In the genomic region with DNA sequence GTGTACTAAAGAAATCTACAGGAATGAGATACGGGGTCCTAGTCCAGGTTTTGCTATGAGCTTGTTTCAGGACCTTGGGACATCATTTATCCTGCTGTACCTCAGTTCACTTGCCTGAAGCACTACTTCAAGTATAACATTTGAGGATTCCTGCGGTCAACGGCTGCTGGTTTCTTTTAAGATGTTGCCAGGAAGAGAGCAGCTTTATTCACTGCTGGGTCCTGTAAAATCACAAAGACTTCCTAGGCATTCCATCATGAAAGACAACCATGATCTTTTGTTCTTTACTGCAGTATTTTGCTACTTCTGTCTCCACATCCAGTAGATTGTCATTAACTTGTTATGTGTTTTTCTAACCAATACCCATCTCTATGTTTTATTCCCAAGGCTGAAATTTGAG, we compare ENCODE assay signal across 1 cellular context.
TF ChIP-seq lines count a peak whose summit lies in the region.

No MANE protein-coding gene starts in this region.

TF ChIP-seq in GM23338, 12 proteins besides CTCF, POLR2A, EP300 and RAD21 (continued from another document):
- TF ChIP-seq ZNF114 (CRISPR knock-in tag; IDR thresholded peaks at IDR 0.05) (no peak), EZH2phosphoT487 (IDR thresholded peaks at IDR 0.05; ENCODE audit: unreplicated experiment) (no peak), ZNF331 (CRISPR knock-in tag; IDR thresholded peaks at IDR 0.05; ENCODE audit: low read depth) (no peak), EZH2 (IDR thresholded peaks at IDR 0.05; ENCODE audit: low read depth, unreplicated experiment) (no peak), JUNB (IDR thresholded peaks at IDR 0.05; ENCODE audit: unreplicated experiment) (no peak), POLR2AphosphoS5 (IDR thresholded peaks at IDR 0.05; ENCODE audit: low read depth) (no peak), STAT1 (IDR thresholded peaks at IDR 0.05; ENCODE audit: unreplicated experiment) (no peak), ZNF462 (CRISPR knock-in tag; IDR thresholded peaks at IDR 0.05) (no peak)
- TF ChIP-seq, protein P1, sequence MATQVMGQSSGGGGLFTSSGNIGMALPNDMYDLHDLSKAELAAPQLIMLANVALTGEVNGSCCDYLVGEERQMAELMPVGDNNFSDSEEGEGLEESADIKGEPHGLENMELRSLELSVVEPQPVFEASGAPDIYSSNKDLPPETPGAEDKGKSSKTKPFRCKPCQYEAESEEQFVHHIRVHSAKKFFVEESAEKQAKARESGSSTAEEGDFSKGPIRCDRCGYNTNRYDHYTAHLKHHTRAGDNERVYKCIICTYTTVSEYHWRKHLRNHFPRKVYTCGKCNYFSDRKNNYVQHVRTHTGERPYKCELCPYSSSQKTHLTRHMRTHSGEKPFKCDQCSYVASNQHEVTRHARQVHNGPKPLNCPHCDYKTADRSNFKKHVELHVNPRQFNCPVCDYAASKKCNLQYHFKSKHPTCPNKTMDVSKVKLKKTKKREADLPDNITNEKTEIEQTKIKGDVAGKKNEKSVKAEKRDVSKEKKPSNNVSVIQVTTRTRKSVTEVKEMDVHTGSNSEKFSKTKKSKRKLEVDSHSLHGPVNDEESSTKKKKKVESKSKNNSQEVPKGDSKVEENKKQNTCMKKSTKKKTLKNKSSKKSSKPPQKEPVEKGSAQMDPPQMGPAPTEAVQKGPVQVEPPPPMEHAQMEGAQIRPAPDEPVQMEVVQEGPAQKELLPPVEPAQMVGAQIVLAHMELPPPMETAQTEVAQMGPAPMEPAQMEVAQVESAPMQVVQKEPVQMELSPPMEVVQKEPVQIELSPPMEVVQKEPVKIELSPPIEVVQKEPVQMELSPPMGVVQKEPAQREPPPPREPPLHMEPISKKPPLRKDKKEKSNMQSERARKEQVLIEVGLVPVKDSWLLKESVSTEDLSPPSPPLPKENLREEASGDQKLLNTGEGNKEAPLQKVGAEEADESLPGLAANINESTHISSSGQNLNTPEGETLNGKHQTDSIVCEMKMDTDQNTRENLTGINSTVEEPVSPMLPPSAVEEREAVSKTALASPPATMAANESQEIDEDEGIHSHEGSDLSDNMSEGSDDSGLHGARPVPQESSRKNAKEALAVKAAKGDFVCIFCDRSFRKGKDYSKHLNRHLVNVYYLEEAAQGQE (IDR thresholded peaks at IDR 0.05; ENCODE audit: unreplicated experiment): no peak
